In the genomic region with DNA sequence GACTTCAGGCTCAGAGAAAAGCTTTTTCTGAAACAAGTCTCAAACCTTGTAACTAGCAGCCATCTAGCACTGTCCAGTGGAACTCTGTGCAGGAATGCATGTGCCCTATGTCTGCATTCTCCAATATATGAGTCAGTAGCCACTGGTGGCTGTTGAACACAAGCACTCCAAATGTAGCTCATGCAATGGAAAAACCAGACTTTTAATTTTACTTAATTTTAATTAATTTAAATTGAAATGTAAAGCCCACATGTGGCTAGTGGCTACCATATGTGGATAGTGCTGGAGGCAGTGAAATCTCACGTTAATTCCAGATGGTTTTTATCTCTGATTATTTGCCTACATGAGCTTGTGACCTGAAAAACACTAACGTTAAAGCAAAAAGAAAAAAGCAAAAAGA, we compare ENCODE assay signal across 2 cellular contexts.
TF ChIP-seq lines count a peak whose summit lies in the region.

No MANE protein-coding gene starts in this region.

TF ChIP-seq in A549, 52 proteins besides CTCF, POLR2A, EP300 and RAD21 (continued from another document):
- TF ChIP-seq HEYL (CRISPR knock-in tag; IDR thresholded peaks at IDR 0.05) (no peak), CHD2 (IDR thresholded peaks at IDR 0.05; ENCODE audit: low read length, partially characterized antibody) (no peak), RARB (CRISPR knock-in tag; IDR thresholded peaks at IDR 0.05) (no peak)
TF ChIP-seq in A549: peak in this region for 5.

TF ChIP-seq in SK-N-SH, 30 proteins besides CTCF, POLR2A, EP300 and RAD21 (continued from another document):
- peak; percentile 52 for TF ChIP-seq GATA2 (CRISPR knock-in tag; IDR thresholded peaks at IDR 0.05)
- peak; percentile 100 for TF ChIP-seq RCOR1 (IDR thresholded peaks at IDR 0.05; ENCODE audit: low read length)
- peak; percentile 63 for TF ChIP-seq TCF12 (IDR thresholded peaks at IDR 0.05)
- TF ChIP-seq, protein P1, sequence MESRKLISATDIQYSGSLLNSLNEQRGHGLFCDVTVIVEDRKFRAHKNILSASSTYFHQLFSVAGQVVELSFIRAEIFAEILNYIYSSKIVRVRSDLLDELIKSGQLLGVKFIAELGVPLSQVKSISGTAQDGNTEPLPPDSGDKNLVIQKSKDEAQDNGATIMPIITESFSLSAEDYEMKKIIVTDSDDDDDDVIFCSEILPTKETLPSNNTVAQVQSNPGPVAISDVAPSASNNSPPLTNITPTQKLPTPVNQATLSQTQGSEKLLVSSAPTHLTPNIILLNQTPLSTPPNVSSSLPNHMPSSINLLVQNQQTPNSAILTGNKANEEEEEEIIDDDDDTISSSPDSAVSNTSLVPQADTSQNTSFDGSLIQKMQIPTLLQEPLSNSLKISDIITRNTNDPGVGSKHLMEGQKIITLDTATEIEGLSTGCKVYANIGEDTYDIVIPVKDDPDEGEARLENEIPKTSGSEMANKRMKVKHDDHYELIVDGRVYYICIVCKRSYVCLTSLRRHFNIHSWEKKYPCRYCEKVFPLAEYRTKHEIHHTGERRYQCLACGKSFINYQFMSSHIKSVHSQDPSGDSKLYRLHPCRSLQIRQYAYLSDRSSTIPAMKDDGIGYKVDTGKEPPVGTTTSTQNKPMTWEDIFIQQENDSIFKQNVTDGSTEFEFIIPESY (IDR thresholded peaks at IDR 0.05; ENCODE audit: borderline replicate concordance, low read depth) = no peak
- TF ChIP-seq MXI1 (IDR thresholded peaks at IDR 0.05; ENCODE audit: low read depth, low read length) = peak; percentile 27; the same call in 1 of the 2 replicates
- peak; percentile 51; the same call in 1 of the 2 replicates for TF ChIP-seq TEAD4 (IDR thresholded peaks at IDR 0.05; ENCODE audit: borderline replicate concordance, insufficient read depth)
- peak; percentile 33; the same call in 1 of the 2 replicates for TF ChIP-seq JUND (IDR thresholded peaks at IDR 0.05)
- TF ChIP-seq CHD2 (IDR thresholded peaks at IDR 0.05; ENCODE audit: low read length, partially characterized antibody) = peak; percentile 75
- TF ChIP-seq MEF2A (IDR thresholded peaks at IDR 0.05; ENCODE audit: borderline replicate concordance, low read depth) = no peak
- TF ChIP-seq, protein P2, sequence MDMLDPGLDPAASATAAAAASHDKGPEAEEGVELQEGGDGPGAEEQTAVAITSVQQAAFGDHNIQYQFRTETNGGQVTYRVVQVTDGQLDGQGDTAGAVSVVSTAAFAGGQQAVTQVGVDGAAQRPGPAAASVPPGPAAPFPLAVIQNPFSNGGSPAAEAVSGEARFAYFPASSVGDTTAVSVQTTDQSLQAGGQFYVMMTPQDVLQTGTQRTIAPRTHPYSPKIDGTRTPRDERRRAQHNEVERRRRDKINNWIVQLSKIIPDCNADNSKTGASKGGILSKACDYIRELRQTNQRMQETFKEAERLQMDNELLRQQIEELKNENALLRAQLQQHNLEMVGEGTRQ (IDR thresholded peaks at IDR 0.05; ENCODE audit: borderline replicate concordance, low read depth, low read length) = no peak; the same call in 1 of the 2 replicates
- TF ChIP-seq, protein P3, sequence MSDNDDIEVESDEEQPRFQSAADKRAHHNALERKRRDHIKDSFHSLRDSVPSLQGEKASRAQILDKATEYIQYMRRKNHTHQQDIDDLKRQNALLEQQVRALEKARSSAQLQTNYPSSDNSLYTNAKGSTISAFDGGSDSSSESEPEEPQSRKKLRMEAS (IDR thresholded peaks at IDR 0.05; ENCODE audit: low read depth) = peak; percentile 58
- TF ChIP-seq NRF1 (IDR thresholded peaks at IDR 0.05; ENCODE audit: low read depth, low read length) = no peak
